In genomic region chr1:109712321-109712864, GRCh38 we compare ENCODE assay signal across 16 cellular contexts. TPM values are rescaled to one million over a fixed set of nuclear protein-coding genes. Genes with fewer than 3 reads are reported as not detected.
A peak's percentile ranks its signal among the peaks of the same experiment; 100 is the strongest.
DNase-seq lines count a peak whose midpoint lies in the region; ATAC-seq and TF ChIP-seq lines count a peak whose summit lies in the region.
"Had no signal": no experiment of that assay in that cellular context is flagged by ENCODE, and none has a peak within 500 bp of the region (broad histone marks: within the 10 kb centered on the region; RNA-seq: fewer than 3 reads in every experiment).

No MANE protein-coding gene starts in this region.

- no peaks in the 10 kb centered on the region for H3K79me2 ChIP-seq in SK-N-SH (ENCODE audit: insufficient read depth)

- no peak overlapping the region for H3K9ac ChIP-seq in SK-N-SH

- no peak overlapping the region for H3K4me2 ChIP-seq in SK-N-SH

- no peaks in the 10 kb centered on the region for H3K9me2 ChIP-seq in SK-N-SH

- H3F3A ChIP-seq in SK-N-SH (replicated peaks; ENCODE audit: insufficient read depth) = no peaks in the 10 kb centered on the region

- no peaks in the 10 kb centered on the region for H4K20me1 ChIP-seq in SK-N-SH (ENCODE audit: insufficient read depth)

- H3K9me3 ChIP-seq in SK-N-SH (no peaks in the 10 kb centered on the region), tibial nerve (peaks cover 0 to 12% (median 0%) of the 10 kb centered on the region in 4 donors)
- H3K9me3 ChIP-seq: pancreas had no signal

- TF ChIP-seq EP300 in SK-N-SH (IDR thresholded peaks at IDR 0.05; ENCODE audit: borderline replicate concordance in 1 of 2, low read depth in 1 of 2, low read length in 1 of 2) (no peak), tibial nerve (IDR thresholded peaks at IDR 0.05) (no peak)

- DNase-seq in SK-N-SH = peak; percentile 7
- peak; percentile 0 for DNase-seq in fibroblast of gingiva (ENCODE audit: low read depth)
- DNase-seq in mesenteric fat pad (ENCODE audit: low spot score) = peak; percentile 75
- DNase-seq in tibial nerve (ENCODE audit: low spot score in 2 of 2) = no peak
- DNase-seq in T-helper 2 cell = no peak
- DNase-seq in NCI-H1105 (lab: John Stamatoyannopoulos, UW) = no peak
- DNase-seq: NCI-H1436 treated with DMSO at 0.1 percent for 48 hours, NCI-H524 treated with DMSO at 0.1 percent for 48 hours had no signal

- H3K27ac ChIP-seq in SK-N-SH (ENCODE audit: low read depth in 2 of 2, low read length in 1 of 2) (no peak overlapping the region), tibial nerve (no peak overlapping the region)
- H3K27ac ChIP-seq: 22Rv1, pancreas had no signal

- H3K36me3 ChIP-seq in SK-N-SH (replicated peaks in 1 of 2; ENCODE audit: control insufficient read depth in 1 of 2, insufficient read depth in 2 of 2, low read length in 1 of 2) (no peaks in the 10 kb centered on the region), tibial nerve (no peaks in the 10 kb centered on the region)
- H3K36me3 ChIP-seq: pancreas had no signal

- POLR2A ChIA-PET in SK-N-SH (lab: Yijun Ruan, JAX) = no interaction called here

- H3K4me3 ChIP-seq in SK-N-SH (ENCODE audit: low read depth in 2 of 2, low read length in 1 of 2) (no peak overlapping the region), tibial nerve (peak overlapping the region in 3 of 4 donors; percentile 18 to 43 (median 21))

- H3K4me1 ChIP-seq in SK-N-SH (ENCODE audit: control insufficient read depth in 1 of 2, insufficient read depth in 2 of 2, low read depth in 1 of 2, low read length in 1 of 2) (no peaks in the 10 kb centered on the region), tibial nerve (peaks cover 0 to 13% (median 0%) of the 10 kb centered on the region in 4 donors)
- H3K4me1 ChIP-seq: pancreas had no signal

- TF ChIP-seq CTCF in SK-N-SH (IDR thresholded peaks at IDR 0.05) (no peak), tibial nerve (IDR thresholded peaks at IDR 0.05) (no peak)

- H2AFZ ChIP-seq in SK-N-SH (ENCODE audit: low read depth) = no peak overlapping the region

- TF ChIP-seq POLR2A in tibial nerve (IDR thresholded peaks at IDR 0.05) = no peak

- H3K27me3 ChIP-seq in SK-N-SH (ENCODE audit: insufficient read depth) (no peaks in the 10 kb centered on the region), tibial nerve (peaks cover 0 to 7% of the 10 kb centered on the region in 2 donors)
- H3K27me3 ChIP-seq: pancreas had no signal

- CTCF ChIA-PET in SK-N-SH (lab: Yijun Ruan, JAX) = interaction anchor here (0.9 kb wide), 1 partner anchor 222 kb away, joined by 3 read pairs; no protein-coding TSS in a partner anchor

- ATAC-seq in SK-N-SH treated with all-trans-retinoic acid at 6 μM for 48 hours (no peak), GM21381 (IDR thresholded peaks at IDR 0.05; ENCODE audit: unreplicated experiment) (no peak)

- TF ChIP-seq RAD21 in SK-N-SH (IDR thresholded peaks at IDR 0.05; ENCODE audit: low read length) = no peak

- 81% methylated on average over 20 of the region's 22 CpGs for WGBS in SK-N-SH (ENCODE audit: low lambda C conversion rate)
- WGBS in tibial nerve, 2 donors = 52 to 63% methylated on average over 15 to 20 of the region's 22 CpGs

TF ChIP-seq in SK-N-SH, 30 proteins besides CTCF, POLR2A, EP300 and RAD21 (continues in another document):
- TF ChIP-seq IRF3 (IDR thresholded peaks at IDR 0.05; ENCODE audit: low read depth, low read length) (no peak), RXRA (IDR thresholded peaks at IDR 0.05; ENCODE audit: borderline replicate concordance, low read depth) (no peak), CHD2 (IDR thresholded peaks at IDR 0.05; ENCODE audit: low read length, partially characterized antibody) (no peak), RFX5 (IDR thresholded peaks at IDR 0.05; ENCODE audit: low read length) (no peak), SMC3 (IDR thresholded peaks at IDR 0.05; ENCODE audit: low read depth, low read length) (no peak), TEAD4 (IDR thresholded peaks at IDR 0.05; ENCODE audit: borderline replicate concordance, insufficient read depth) (no peak), ELF1 (IDR thresholded peaks at IDR 0.05) (no peak), POLR2AphosphoS5 (IDR thresholded peaks at IDR 0.05; ENCODE audit: low read depth, low read length) (no peak), JUND (IDR thresholded peaks at IDR 0.05) (no peak)

TF ChIP-seq in SK-N-SH treated with all-trans-retinoic acid at 6 μM for 48 hours, 23 proteins besides CTCF, POLR2A, EP300 and RAD21:
- TF ChIP-seq ZC3H10 (CRISPR knock-in tag; IDR thresholded peaks at IDR 0.05) (no peak), ZNF70 (CRISPR knock-in tag; IDR thresholded peaks at IDR 0.05) (no peak)

RNA-seq across cellular contexts. Expression of gene GSTM5, which starts 0.3 kb away (rescaled TPM):
- not detected in 2 replicates for polyA plus RNA-seq in SK-N-SH (2012; rRNA removed)
- not detected in 2 replicates for polyA plus RNA-seq in SK-N-SH (2012; cell fraction: cytosol; rRNA removed)
- polyA plus RNA-seq in SK-N-SH (2012; cell fraction: nucleus; rRNA removed) = not detected in 2 replicates
- total RNA-seq in mesenteric fat pad (13.1 TPM), tibial nerve (1 to 10 TPM; 1.1 to 9.2 (median 2.8) TPM)
- total RNA-seq: glomerular endothelial cell, H7 had no signal

RNA-seq across cellular contexts. Expression of gene GSTM1, which starts 24.8 kb away (rescaled TPM):
- not detected in 2 replicates for polyA plus RNA-seq in SK-N-SH (2012; rRNA removed)
- 0.03 TPM in 2 replicates for polyA plus RNA-seq in SK-N-SH (2012; cell fraction: cytosol; rRNA removed)
- 0.14 and 0.17 TPM in 2 replicates for polyA plus RNA-seq in SK-N-SH (2012; cell fraction: nucleus; rRNA removed)
- total RNA-seq in mesenteric fat pad = not detected
- 10 to 100 TPM in 1 of 4 donors, not detected in 3; 14.1 TPM for total RNA-seq in tibial nerve
- total RNA-seq: glomerular endothelial cell, H7 had no signal

RNA-seq across cellular contexts. Expression of gene GSTM3, which starts 28.4 kb away (rescaled TPM):
- 84.9 and 86.6 TPM in 2 replicates for polyA plus RNA-seq in SK-N-SH (2012; rRNA removed)
- polyA plus RNA-seq in SK-N-SH (2012; cell fraction: cytosol; rRNA removed) = 101 and 104 TPM in 2 replicates
- polyA plus RNA-seq in SK-N-SH (2012; cell fraction: nucleus; rRNA removed) = 44.0 and 59.3 TPM in 2 replicates
- total RNA-seq in mesenteric fat pad (16.0 TPM), tibial nerve (100 to 1,000 TPM in 1 of 4 donors, 10 to 100 TPM in 3; 37.2 to 134 (median 79.7) TPM)

RNA-seq across cellular contexts. Expression of gene GSTM2, which starts 44.5 kb away (rescaled TPM):
- 70.2 and 97.6 TPM in 2 replicates for polyA plus RNA-seq in SK-N-SH (2012; rRNA removed)
- 23.0 and 24.2 TPM in 2 replicates for polyA plus RNA-seq in SK-N-SH (2012; cell fraction: cytosol; rRNA removed)
- polyA plus RNA-seq in SK-N-SH (2012; cell fraction: nucleus; rRNA removed) = 693 and 732 TPM in 2 replicates
- total RNA-seq in mesenteric fat pad = 51.2 TPM
- total RNA-seq in tibial nerve = 100 to 1,000 TPM in 2 of 4 donors, 10 to 100 TPM in 2; 87.1 to 120 (median 103) TPM

RNA-seq across cellular contexts. Expression of gene EPS8L3, which starts 51.3 kb away (rescaled TPM):
- not detected in 2 replicates for polyA plus RNA-seq in SK-N-SH (2012; rRNA removed)
- polyA plus RNA-seq in SK-N-SH (2012; cell fraction: cytosol; rRNA removed) = not detected in 2 replicates
- polyA plus RNA-seq in SK-N-SH (2012; cell fraction: nucleus; rRNA removed) = not detected in 2 replicates
- 0.58 TPM for total RNA-seq in mesenteric fat pad
- not detected for total RNA-seq in tibial nerve
- total RNA-seq: activated naive CD4-positive, alpha-beta T cell treated with anti-CD3 and anti-CD28 coated beads, Interleukin-2, amount 50 U/mL, for 72 hours; glomerular endothelial cell; H7; lower leg skin had no signal

Comparison
In these comparisons a context has a peak if more than half of its experiments do, and no peak if none do; other contexts are left out.
1. DNase-seq: peak in SK-N-SH (single experiment), fibroblast of gingiva (single experiment) and mesenteric fat pad (single experiment); none in tibial nerve (0 of 2), T-helper 2 cell (0 of 5) and NCI-H1105 (single experiment).
2. H3K4me3 ChIP-seq: peak in tibial nerve (3 of 4); none in SK-N-SH (0 of 2).